In the genomic region with DNA sequence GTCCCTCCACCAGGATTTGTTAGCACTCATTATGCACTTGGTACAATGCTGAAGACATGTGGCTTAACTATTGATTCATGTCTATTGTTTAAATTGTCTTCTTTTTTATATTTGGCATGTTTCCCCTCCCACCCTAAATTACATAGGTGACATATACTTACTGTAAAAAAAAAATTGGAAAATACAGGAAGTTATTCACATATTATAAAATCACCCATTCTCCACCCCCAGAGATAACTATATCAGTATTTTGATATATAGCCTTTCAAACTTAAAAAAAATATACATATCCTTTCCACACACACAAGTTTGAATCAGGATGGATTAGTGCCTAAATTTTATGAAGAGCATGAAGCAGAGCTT, we compare ENCODE assay signal across 15 cellular contexts.
DNase-seq lines count a peak whose midpoint lies in the region; ATAC-seq and TF ChIP-seq lines count a peak whose summit lies in the region.
"Had no signal": no experiment of that assay in that cellular context is flagged by ENCODE, and none has a peak within 500 bp of the region (broad histone marks: within the 10 kb centered on the region; RNA-seq: fewer than 3 reads in every experiment).

No MANE protein-coding gene starts in this region.

- POLR2A ChIA-PET in HEK293 (lab: Yijun Ruan, JAX) = interaction anchor here (0.6 kb wide), 1 partner anchor 188 kb away, joined by 4 read pairs; no protein-coding TSS in a partner anchor

- H3K9me3 ChIP-seq in HEK293 (ENCODE audit: control insufficient read depth, insufficient read depth, low read depth, low read length) (no peaks in the 10 kb centered on the region), smooth muscle cell (replicated peaks; ENCODE audit: low read depth) (no peaks in the 10 kb centered on the region)
- H3K9me3 ChIP-seq: BLaER1, HAP-1, SJSA1 had no signal

- CTCF ChIA-PET in HEK293 (lab: Yijun Ruan, JAX) = interaction anchor here (0.6 to 5.3 kb wide), 7 partner anchors 11 to 283 kb away, joined by 3 to 48 read pairs (median 3); no protein-coding TSS in a partner anchor

- H3K4me2 ChIP-seq in smooth muscle cell = no peak overlapping the region
- H3K4me2 ChIP-seq: BLaER1 had no signal

- no peak overlapping the region for H3K9ac ChIP-seq in smooth muscle cell (ENCODE audit: low read depth)
- H3K9ac ChIP-seq: BLaER1 had no signal

- no peaks in the 10 kb centered on the region for H3K27me3 ChIP-seq in foreskin keratinocyte
- no peaks in the 10 kb centered on the region for H3K27me3 ChIP-seq in smooth muscle cell (ENCODE audit: low read depth)
- H3K27me3 ChIP-seq: BLaER1, SJSA1 had no signal

- H3K4me1 ChIP-seq in HEK293 (ENCODE audit: control insufficient read depth, insufficient read depth, low read length) (peaks cover 21% of the 10 kb centered on the region), foreskin keratinocyte (peaks cover 18% of the 10 kb centered on the region), smooth muscle cell (ENCODE audit: low read depth) (peaks cover 7% of the 10 kb centered on the region)
- H3K4me1 ChIP-seq: HAP-1 had no signal

- H3K27ac Mint-ChIP-seq in activated T-helper 17 cell treated with anti-CD3 and anti-CD28 coated beads, Interleukin-2, amount 50 U/mL, for 72 hours = peak overlapping the region; percentile 7

- ATAC-seq in activated T-helper 17 cell treated with anti-CD3 and anti-CD28 coated beads, Interleukin-2, amount 50 U/mL, for 72 hours (replicated peaks) = no peak
- ATAC-seq in foreskin keratinocyte (no peak), GM18502 (IDR thresholded peaks at IDR 0.05; ENCODE audit: poor library complexity, unreplicated experiment) (no peak)

- DNase-seq in foreskin keratinocyte (no peak), smooth muscle cell (lab: John Stamatoyannopoulos, UW; ENCODE audit: unreplicated experiment) (no peak), NCI-H526 (lab: John Stamatoyannopoulos, UW) (no peak), NCI-H1105 treated with DMSO at 0.1 percent for 48 hours (lab: John Stamatoyannopoulos, UW) (no peak)
- DNase-seq: MV-4-11, NCI-H1436, NCI-H2081, NCI-H510A treated with DMSO at 0.1 percent for 48 hours, RPMI8226 had no signal

- no peak overlapping the region for H2AFZ ChIP-seq in smooth muscle cell (ENCODE audit: low read depth)

- no peaks in the 10 kb centered on the region for H3K79me2 ChIP-seq in smooth muscle cell (ENCODE audit: low read depth)

- H3K36me3 ChIP-seq in HEK293 (ENCODE audit: control insufficient read depth in 2 of 2, insufficient read depth in 1 of 2, low read length in 2 of 2) = no peaks in the 10 kb centered on the region
- no peaks in the 10 kb centered on the region for H3K36me3 ChIP-seq in smooth muscle cell (ENCODE audit: low read depth)
- H3K36me3 ChIP-seq: BLaER1, HAP-1 had no signal

- H3K4me3 ChIP-seq in HEK293 (ENCODE audit: low read depth, low read length) = no peak overlapping the region
- no peak overlapping the region for H3K4me3 ChIP-seq in smooth muscle cell
- H3K4me3 ChIP-seq: BLaER1, HAP-1, SJSA1 had no signal

- TF ChIP-seq CTCF in HEK293 (tag by site-specific recombination; IDR thresholded peaks at IDR 0.05) (no peak), foreskin keratinocyte (conservative IDR thresholded peaks at IDR 0.05) (no peak), smooth muscle cell (IDR thresholded peaks at IDR 0.05; ENCODE audit: borderline replicate concordance, insufficient read depth, poor library complexity, severe bottlenecking) (no peak)

- no peak overlapping the region for H3K4me3 Mint-ChIP-seq in activated T-helper 17 cell treated with anti-CD3 and anti-CD28 coated beads, Interleukin-2, amount 50 U/mL, for 72 hours

- H3K27me3 Mint-ChIP-seq in activated T-helper 17 cell treated with anti-CD3 and anti-CD28 coated beads, Interleukin-2, amount 50 U/mL, for 72 hours = peaks cover 31% of the 10 kb centered on the region

- no peaks in the 10 kb centered on the region for H3K4me1 Mint-ChIP-seq in activated T-helper 17 cell treated with anti-CD3 and anti-CD28 coated beads, Interleukin-2, amount 50 U/mL, for 72 hours

- H3K36me3 Mint-ChIP-seq in activated T-helper 17 cell treated with anti-CD3 and anti-CD28 coated beads, Interleukin-2, amount 50 U/mL, for 72 hours (ENCODE audit: low read depth) = no peaks in the 10 kb centered on the region

- H3K27ac ChIP-seq in HEK293 (ENCODE audit: extremely low read depth, low read depth, low read length) (no peak overlapping the region), foreskin keratinocyte (peak overlapping the region; percentile 27), smooth muscle cell (ENCODE audit: low read depth) (peak overlapping the region; percentile 91)
- H3K27ac ChIP-seq: BLaER1 had no signal

- H3F3A ChIP-seq in smooth muscle cell (ENCODE audit: low read depth) = peaks cover 20% of the 10 kb centered on the region

- H4K20me1 ChIP-seq in smooth muscle cell (ENCODE audit: low read depth) = no peaks in the 10 kb centered on the region
- H4K20me1 ChIP-seq: BLaER1 had no signal

- no peaks in the 10 kb centered on the region for H3K9me3 Mint-ChIP-seq in activated T-helper 17 cell treated with anti-CD3 and anti-CD28 coated beads, Interleukin-2, amount 50 U/mL, for 72 hours

TF ChIP-seq in HEK293, 187 proteins besides CTCF, POLR2A, EP300 and RAD21:
- TF ChIP-seq, protein P1, sequence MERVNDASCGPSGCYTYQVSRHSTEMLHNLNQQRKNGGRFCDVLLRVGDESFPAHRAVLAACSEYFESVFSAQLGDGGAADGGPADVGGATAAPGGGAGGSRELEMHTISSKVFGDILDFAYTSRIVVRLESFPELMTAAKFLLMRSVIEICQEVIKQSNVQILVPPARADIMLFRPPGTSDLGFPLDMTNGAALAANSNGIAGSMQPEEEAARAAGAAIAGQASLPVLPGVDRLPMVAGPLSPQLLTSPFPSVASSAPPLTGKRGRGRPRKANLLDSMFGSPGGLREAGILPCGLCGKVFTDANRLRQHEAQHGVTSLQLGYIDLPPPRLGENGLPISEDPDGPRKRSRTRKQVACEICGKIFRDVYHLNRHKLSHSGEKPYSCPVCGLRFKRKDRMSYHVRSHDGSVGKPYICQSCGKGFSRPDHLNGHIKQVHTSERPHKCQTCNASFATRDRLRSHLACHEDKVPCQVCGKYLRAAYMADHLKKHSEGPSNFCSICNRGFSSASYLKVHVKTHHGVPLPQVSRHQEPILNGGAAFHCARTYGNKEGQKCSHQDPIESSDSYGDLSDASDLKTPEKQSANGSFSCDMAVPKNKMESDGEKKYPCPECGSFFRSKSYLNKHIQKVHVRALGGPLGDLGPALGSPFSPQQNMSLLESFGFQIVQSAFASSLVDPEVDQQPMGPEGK (tag by site-specific recombination; IDR thresholded peaks at IDR 0.05) = 0 out of 2 replicates have a peak, but pooled peaks have one; percentile 31
- no peak for TF ChIP-seq ZNF341 (tag by site-specific recombination; IDR thresholded peaks at IDR 0.05; ENCODE audit: low read depth)
